ENCODE assay signal across 9 cellular contexts in the genomic region with DNA sequence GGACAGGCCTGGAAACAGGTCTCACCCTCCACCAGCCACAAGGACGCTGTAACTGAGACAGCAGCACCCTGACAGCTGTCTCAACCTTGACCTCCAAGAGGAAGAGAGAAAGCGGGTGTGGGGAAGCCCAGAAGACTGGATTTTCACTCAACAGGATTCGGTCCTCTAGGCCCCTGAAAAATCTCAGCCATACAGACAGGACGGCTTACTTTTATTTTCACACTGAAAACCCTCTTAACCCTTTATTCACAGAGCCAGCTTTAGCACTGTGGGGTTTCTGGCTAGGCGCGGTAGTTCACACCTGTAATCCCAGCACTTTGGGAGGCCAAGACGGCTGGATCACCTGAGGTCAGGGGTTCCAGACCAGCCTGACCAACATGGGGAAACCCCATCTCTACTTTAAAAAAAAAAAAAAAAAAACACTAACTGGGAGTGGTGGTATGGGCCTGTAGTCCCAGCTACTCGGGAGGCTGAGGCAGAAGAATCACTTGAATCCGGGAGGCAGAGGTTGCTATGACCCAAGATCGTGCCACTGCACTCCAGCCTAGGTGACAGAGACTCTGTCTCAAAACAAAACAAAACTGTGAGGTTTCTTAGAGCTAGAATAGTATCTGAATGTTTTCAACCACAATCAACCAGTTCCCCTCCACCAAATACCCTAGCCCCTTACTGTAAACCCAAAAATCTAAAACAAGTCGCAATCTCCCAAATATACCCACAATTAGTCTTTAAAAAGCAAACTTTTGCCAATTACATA. TPM values are rescaled to one million over a fixed set of nuclear protein-coding genes. Genes with fewer than 3 reads are reported as not detected.
DNase-seq lines count a peak whose midpoint lies in the region; ATAC-seq, FAIRE-seq and TF ChIP-seq lines count a peak whose summit lies in the region.
"Had no signal": no experiment of that assay in that cellular context is flagged by ENCODE, and none has a peak within 500 bp of the region (broad histone marks: within the 10 kb centered on the region; RNA-seq: fewer than 3 reads in every experiment).

No MANE protein-coding gene starts in this region.

- H3K4me3 ChIP-seq in GM06990 (replicated peaks; ENCODE audit: low read depth, low read length): peak overlapping the region; percentile 6
- H3K4me3 ChIP-seq in uterus: no peak overlapping the region
- H3K4me3 ChIP-seq: breast epithelium had no signal

- TF ChIP-seq POLR2A in uterus (IDR thresholded peaks at IDR 0.05): no peak

- H3K4me1 Mint-ChIP-seq in activated B cell treated with CpG ODN at 0.5 μM for 24 hours (peaks cover 88% of the 10 kb centered on the region), nephron (peaks cover 78% of the 10 kb centered on the region)

- H3K27me3 Mint-ChIP-seq in activated B cell treated with CpG ODN at 0.5 μM for 24 hours: no peaks in the 10 kb centered on the region
- no peaks in the 10 kb centered on the region for H3K27me3 Mint-ChIP-seq in nephron (ENCODE audit: low read depth)

- peak overlapping the region; percentile 74 for H3K4me3 Mint-ChIP-seq in activated B cell treated with CpG ODN at 0.5 μM for 24 hours
- peak overlapping the region in 2 of 3 experiments; percentile 26 to 78 for H3K4me3 Mint-ChIP-seq in nephron

- H3K27ac Mint-ChIP-seq in activated B cell treated with CpG ODN at 0.5 μM for 24 hours (peak overlapping the region; percentile 82), nephron (peak overlapping the region; percentile 37 to 70 (median 53))

- peak; percentile 31 for ATAC-seq in HG02623 (IDR thresholded peaks at IDR 0.05; ENCODE audit: unreplicated experiment)
- peak; percentile 11 for ATAC-seq in activated B cell treated with CpG ODN at 0.5 μM for 24 hours (ENCODE audit: low read depth)

- CTCF ChIA-PET in activated B cell treated with CpG ODN at 0.5 μM for 24 hours (lab: Charles Lee): interaction anchor here (1.0 to 1.3 kb wide), 2 partner anchors 8 to 50 kb away, joined by 3 to 4 read pairs; no protein-coding TSS in a partner anchor

- H3K9me3 ChIP-seq in uterus: no peaks in the 10 kb centered on the region
- H3K9me3 ChIP-seq: breast epithelium had no signal

- H3K27ac ChIP-seq in uterus: no peak overlapping the region
- H3K27ac ChIP-seq: breast epithelium had no signal

- H3K4me1 ChIP-seq in uterus: peaks cover 0 to 6% of the 10 kb centered on the region in 2 donors

- peaks cover 50% of the 10 kb centered on the region for H3K36me3 Mint-ChIP-seq in activated B cell treated with CpG ODN at 0.5 μM for 24 hours (ENCODE audit: low read depth)
- H3K36me3 Mint-ChIP-seq in nephron (ENCODE audit: low read depth): peaks cover 5% of the 10 kb centered on the region

- H3K27me3 ChIP-seq in GM06990 (replicated peaks; ENCODE audit: control insufficient read depth, insufficient read depth, low read length) (no peaks in the 10 kb centered on the region), uterus (no peaks in the 10 kb centered on the region)
- H3K27me3 ChIP-seq: breast epithelium had no signal

- H3K9me3 Mint-ChIP-seq in activated B cell treated with CpG ODN at 0.5 μM for 24 hours (no peaks in the 10 kb centered on the region), nephron (no peaks in the 10 kb centered on the region)

- intact Hi-C loops in activated B cell treated with CpG ODN at 0.5 μM for 24 hours (cut with micrococcal nuclease) (loop anchor here (5.0 kb wide), 1 partner anchor 48 kb away; no protein-coding TSS in a partner anchor), uterus (cut with DNase I; ENCODE audit: low total_unique reads) (no loop called here)

- no peak for DNase-seq in GM06990 (ENCODE audit: extremely low read depth, insufficient read length)
- no peak for DNase-seq in activated B cell treated with CpG ODN at 0.5 μM for 24 hours
- DNase-seq in urothelium cell line (ENCODE audit: low spot score): no peak
- DNase-seq in DMS53 (lab: John Stamatoyannopoulos, UW): no peak
- no peak for DNase-seq in uterus
- DNase-seq in NCI-H1694 (lab: John Stamatoyannopoulos, UW): no peak

- no peaks in the 10 kb centered on the region; the same call in 1 of the 2 replicates for H3K36me3 ChIP-seq in GM06990 (ENCODE audit: control insufficient read depth, insufficient read depth, low read length)
- no peaks in the 10 kb centered on the region for H3K36me3 ChIP-seq in uterus
- H3K36me3 ChIP-seq: breast epithelium had no signal

- POLR2A ChIA-PET in activated B cell treated with CpG ODN at 0.5 μM for 24 hours (lab: Charles Lee): interaction anchor here (0.6 to 2.6 kb wide), 17 partner anchors 8 to 631 kb away, joined by 3 to 17 read pairs (median 4); no protein-coding TSS in a partner anchor

- TF ChIP-seq CTCF in GM06990 (IDR thresholded peaks at IDR 0.05; ENCODE audit: insufficient read depth, low read length, poor library complexity, severe bottlenecking): no peak
- no peak for TF ChIP-seq CTCF in activated B cell treated with CpG ODN at 0.5 μM for 24 hours (IDR thresholded peaks at IDR 0.05)
- TF ChIP-seq CTCF in nephron (IDR thresholded peaks at IDR 0.05; ENCODE audit: unreplicated experiment in 3 of 3): no peak
- TF ChIP-seq CTCF in uterus (IDR thresholded peaks at IDR 0.05): no peak

- no peak for FAIRE-seq in urothelium cell line (lab: Jason Lieb, UNC)

RNA-seq across cellular contexts. Expression of a gene that starts 5.3 kb away (rescaled TPM):
- total RNA-seq in activated B cell treated with CpG ODN at 0.5 μM for 24 hours (216 and 243 TPM in 2 replicates), uterus (100 to 1,000 TPM in 1 of 4 donors, 10 to 100 TPM in 3; 20.5 to 182 (median 45.5) TPM)

RNA-seq across cellular contexts. Expression of a gene that starts 23.1 kb away (rescaled TPM):
- total RNA-seq in activated B cell treated with CpG ODN at 0.5 μM for 24 hours: 84.7 and 102 TPM in 2 replicates
- total RNA-seq in uterus: 100 to 1,000 TPM in 3 of 4 donors, 10 to 100 TPM in 1; 66.6 to 208 (median 144) TPM
